11 cellular contexts compared by ENCODE assay signal in genomic region chr20:43824699-43825402, GRCh38.
DNase-seq lines count a peak whose midpoint lies in the region; ATAC-seq, FAIRE-seq and TF ChIP-seq lines count a peak whose summit lies in the region.
"Had no signal": no experiment of that assay in that cellular context is flagged by ENCODE, and none has a peak within 500 bp of the region (broad histone marks: within the 10 kb centered on the region; RNA-seq: fewer than 3 reads in every experiment).

No MANE protein-coding gene starts in this region.

- no TSS peak for BruUV-seq in HepG2 (replicated peaks; lab: Mats Ljungman, UMichigan)

- H3K27ac ChIP-seq in HepG2 (ENCODE audit: extremely low read length, insufficient read depth, low read length) (no peak overlapping the region), vagina (no peak overlapping the region)
- H3K27ac ChIP-seq: foreskin keratinocyte, RWPE1 had no signal

- no peak for TF ChIP-seq RAD21 in HepG2 (CRISPR knock-in tag; IDR thresholded peaks at IDR 0.05)

- H3K4me1 ChIP-seq in adipocyte (ENCODE audit: control insufficient read depth, insufficient read depth, low read length) (no peaks in the 10 kb centered on the region), HepG2 (ENCODE audit: insufficient read depth, low read length) (no peaks in the 10 kb centered on the region), vagina (no peaks in the 10 kb centered on the region)

- no peak overlapping the region for H3K4me3 ChIP-seq in adipocyte (ENCODE audit: low read length)
- H3K4me3 ChIP-seq in HepG2 (replicated peaks in 1 of 3; ENCODE audit: insufficient read depth in 1 of 3, low read depth in 2 of 3, low read length in 3 of 3), result no peak overlapping the region
- no peak overlapping the region for H3K4me3 ChIP-seq in vagina

- no peak for TF ChIP-seq EP300 in HepG2 (IDR thresholded peaks at IDR 0.05; ENCODE audit: low read depth in 2 of 2, low read length in 2 of 2)
- no peak for TF ChIP-seq EP300 in HepG2 (CRISPR knock-in tag; IDR thresholded peaks at IDR 0.05; ENCODE audit: borderline replicate concordance)

- WGBS in HepG2 (ENCODE audit: low lambda C conversion rate), result 2% methylated on average over 6 of the region's 6 CpGs

- TF ChIP-seq CTCF in HepG2 (CRISPR knock-in tag; IDR thresholded peaks at IDR 0.05), result no peak
- no peak for TF ChIP-seq CTCF in vagina (IDR thresholded peaks at IDR 0.05)
- TF ChIP-seq CTCF in GM10248 (IDR thresholded peaks at IDR 0.05; ENCODE audit: control extremely low read depth, extremely low read depth, low read depth, missing control alignments), result no peak

- no peaks in the 10 kb centered on the region for H3K79me2 ChIP-seq in HepG2 (ENCODE audit: insufficient read depth, low read length)

- ATAC-seq in HG02943 (IDR thresholded peaks at IDR 0.05; ENCODE audit: low read depth, unreplicated experiment) (peak; percentile 79), HepG2 (peak; percentile 67)
- ATAC-seq: activated T-cell treated with anti-CD3 and anti-CD28 coated beads, Interleukin-2, amount 50 U/mL, for 72 hours; foreskin keratinocyte had no signal

- H2AFZ ChIP-seq in HepG2 (ENCODE audit: low read length), result no peak overlapping the region

- H3K9ac ChIP-seq in adipocyte (ENCODE audit: low read length) (no peak overlapping the region), HepG2 (ENCODE audit: insufficient read depth, low read depth, low read length) (no peak overlapping the region)

- intact Hi-C loops in HepG2 (cut with micrococcal nuclease; ENCODE audit: unreplicated experiment), result no loop called here
- intact Hi-C loops in vagina (cut with DNase I), result no loop called here

- no peaks in the 10 kb centered on the region for H4K20me1 ChIP-seq in HepG2 (ENCODE audit: insufficient read depth, low read length)

- TF ChIP-seq POLR2A in HepG2 (IDR thresholded peaks at IDR 0.05; ENCODE audit: insufficient read depth in 1 of 2, low read depth in 2 of 2, low read length in 2 of 2) (no peak), vagina (IDR thresholded peaks at IDR 0.05) (no peak)

- H3K36me3 ChIP-seq in adipocyte (ENCODE audit: control insufficient read depth, insufficient read depth, low read length, severe bottlenecking) (no peaks in the 10 kb centered on the region), HepG2 (replicated peaks in 1 of 2; ENCODE audit: control insufficient read depth in 1 of 2, insufficient read depth in 2 of 2, low read length in 2 of 2) (no peaks in the 10 kb centered on the region), vagina (no peaks in the 10 kb centered on the region)

- no peaks in the 10 kb centered on the region for H3K9me3 ChIP-seq in adipocyte (ENCODE audit: control insufficient read depth, low read length)
- H3K9me3 ChIP-seq in HepG2 (ENCODE audit: low read length), result no peaks in the 10 kb centered on the region
- no peaks in the 10 kb centered on the region for H3K9me3 ChIP-seq in vagina

- in situ Hi-C loops in HepG2 (cut with HindIII; ENCODE audit: extremely low pct_ligation_motif_present, low pct_unique_long_range_greater_than_20kb), result no loop called here

- DNase-seq in ELR (ENCODE audit: low read depth) (peak; percentile 34), adipocyte (ENCODE audit: low read depth) (peak; percentile 15), HepG2 (ENCODE audit: low spot score) (peak; percentile 28), vagina (ENCODE audit: extremely low spot score in 2 of 2) (no peak), HuH-7.5 (ENCODE audit: low spot score) (no peak), GM10248 (ENCODE audit: extremely low spot score) (no peak)
- DNase-seq in NK-92 treated with Interleukin-12 subunit alpha and Interleukin-12 subunit beta, amount 100 ng/mL, for 24 hours (lab: John Stamatoyannopoulos, UW), result no peak
- DNase-seq: activated T-cell treated with anti-CD3 and anti-CD28 coated beads, Interleukin-2, amount 50 U/mL, for 72 hours; foreskin keratinocyte had no signal

- H3K4me2 ChIP-seq in HepG2 (ENCODE audit: low read depth, low read length), result no peak overlapping the region

- CTCF ChIA-PET in HepG2 (lab: Yijun Ruan, JAX; ENCODE audit: low intra/inter-chr PET ratio, low total read pairs) (no interaction called here), GM10248 (lab: Yijun Ruan, JAX) (interaction anchor here (1.3 to 3.1 kb wide), 6 partner anchors 9 to 75 kb away, joined by 3 to 15 read pairs (median 4); no protein-coding TSS in a partner anchor)

- peak; percentile 50 for FAIRE-seq in HepG2 (lab: Jason Lieb, UNC)

- POLR2A ChIA-PET in HepG2 (lab: Yijun Ruan, JAX) (no interaction called here), GM10248 (lab: Yijun Ruan, JAX) (no interaction called here)

- H3K27me3 ChIP-seq in adipocyte (replicated peaks; ENCODE audit: control insufficient read depth, insufficient read depth, low read length) (peaks cover 20% of the 10 kb centered on the region), HepG2 (ENCODE audit: control insufficient read depth in 1 of 2, insufficient read depth in 2 of 2, low read length in 2 of 2) (peaks cover 0 to 14% of the 10 kb centered on the region in 2 experiments; a peak in 2 of 5 replicates), vagina (no peaks in the 10 kb centered on the region)
- H3K27me3 ChIP-seq: foreskin keratinocyte had no signal

TF ChIP-seq in HepG2, 621 proteins besides CTCF, POLR2A, EP300 and RAD21:
- TF ChIP-seq NKX3-1 (CRISPR knock-in tag; IDR thresholded peaks at IDR 0.05) (no peak), CREM (IDR thresholded peaks at IDR 0.05) (no peak), CREM (CRISPR knock-in tag; IDR thresholded peaks at IDR 0.05) (no peak), RFX5 (IDR thresholded peaks at IDR 0.05; ENCODE audit: low read depth, low read length) (peak; percentile 41; the same call in 1 of the 2 replicates), MXI1 (IDR thresholded peaks at IDR 0.05; ENCODE audit: borderline replicate concordance, low read depth, low read length) (peak; percentile 35; the same call in 1 of the 3 replicates), RFX3 (CRISPR knock-in tag; IDR thresholded peaks at IDR 0.05) (peak; percentile 78), RFX1 (IDR thresholded peaks at IDR 0.05) (peak; percentile 81), TCF7L2 (IDR thresholded peaks at IDR 0.05; ENCODE audit: low read depth, low read length) (no peak), RBM22 (optimal IDR thresholded peaks at IDR 0.05; ENCODE audit: low read length) (peak; percentile 47), HNF4A (CRISPR knock-in tag; IDR thresholded peaks at IDR 0.05) (peak; percentile 16; the same call in 1 of the 2 replicates)

Comparison
In these comparisons a context has a peak if more than half of its experiments do, and no peak if none do; other contexts are left out.
1. DNase-seq: peak in ELR (single experiment), adipocyte (single experiment) and HepG2 (single experiment); none in NK-92 treated with Interleukin-12 subunit alpha and Interleukin-12 subunit beta, amount 100 ng/mL, for 24 hours (single experiment), vagina (0 of 2), HuH-7.5 (single experiment) and GM10248 (single experiment).